1 cellular context compared by ENCODE assay signal in genomic region chr1:12810691-12811408, GRCh38.
TF ChIP-seq lines count a peak whose summit lies in the region.

No MANE protein-coding gene starts in this region.

TF ChIP-seq in SK-N-SH treated with all-trans-retinoic acid at 6 μM for 48 hours, 23 proteins besides CTCF, POLR2A, EP300 and RAD21 (continued from another document):
- TF ChIP-seq CREB5 (CRISPR knock-in tag; IDR thresholded peaks at IDR 0.05; ENCODE audit: low read depth) (no peak), ZFP3 (CRISPR knock-in tag; IDR thresholded peaks at IDR 0.05) (no peak), ZNF565 (CRISPR knock-in tag; conservative IDR thresholded peaks at IDR 0.05; ENCODE audit: low read depth) (no peak)
